ENCODE assay signal across 14 cellular contexts in the genomic region with DNA sequence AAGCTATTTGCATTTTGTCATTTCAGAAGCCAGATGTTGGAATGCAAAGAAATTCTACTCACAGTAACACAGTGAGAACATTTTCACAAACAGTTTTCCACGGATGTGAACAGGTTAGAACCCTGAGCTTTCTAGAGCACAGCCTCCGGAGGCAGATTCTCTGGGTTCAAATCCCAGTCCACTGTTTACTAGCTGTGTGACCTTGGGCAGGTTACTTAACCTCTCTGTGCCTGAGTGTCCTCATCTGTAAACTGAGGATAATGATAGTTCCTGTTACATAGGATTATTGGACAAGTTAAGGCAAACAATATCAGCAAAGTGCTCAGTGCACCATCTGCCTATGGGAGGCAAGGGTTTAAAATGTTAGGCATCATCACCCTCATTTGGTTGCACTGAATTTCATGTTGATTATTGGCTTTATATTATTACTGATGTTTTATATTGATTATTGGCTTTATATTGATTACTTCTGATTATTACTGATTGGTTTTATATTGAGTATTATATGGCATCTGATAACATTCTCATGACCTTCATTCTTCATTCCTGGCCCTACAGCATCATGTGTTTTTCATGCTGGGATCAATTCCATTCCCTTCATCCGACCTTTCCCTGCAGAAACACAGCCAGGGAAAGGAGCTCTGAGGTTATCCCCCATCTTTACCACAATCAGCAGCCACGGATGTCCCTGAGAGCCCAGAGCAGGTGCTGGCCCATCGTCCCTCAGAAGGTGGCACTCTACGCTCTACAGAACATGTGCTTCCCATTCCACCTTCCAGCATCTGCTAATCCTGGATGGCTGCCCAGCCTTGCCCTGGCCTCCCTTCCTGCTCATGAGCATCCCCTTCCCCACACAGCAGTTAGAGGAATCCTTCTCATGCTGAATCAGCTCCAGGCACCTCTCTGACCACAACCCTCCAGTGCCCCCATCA.
DNase-seq lines count a peak whose midpoint lies in the region; ATAC-seq and TF ChIP-seq lines count a peak whose summit lies in the region.
"Had no signal": no experiment of that assay in that cellular context is flagged by ENCODE, and none has a peak within 500 bp of the region (broad histone marks: within the 10 kb centered on the region; RNA-seq: fewer than 3 reads in every experiment).

No MANE protein-coding gene starts in this region.

- intact Hi-C loops in Panc1 (cut with micrococcal nuclease; ENCODE audit: unreplicated experiment): no loop called here

- no peaks in the 10 kb centered on the region; the same call in 1 of the 2 replicates for H3K27me3 ChIP-seq in Panc1 (ENCODE audit: control insufficient read depth, insufficient read depth, low read length)
- H3K27me3 ChIP-seq: ovary had no signal

- H3K27ac Mint-ChIP-seq in nephron progenitor cell: peak overlapping the region; percentile 52

- peaks cover 21% of the 10 kb centered on the region for H3K27me3 Mint-ChIP-seq in nephron progenitor cell (ENCODE audit: low read depth, poor library complexity)

- peaks cover 46% of the 10 kb centered on the region for H3K4me1 Mint-ChIP-seq in nephron progenitor cell

- DNase-seq in Daoy (ENCODE audit: low read depth) (peak; percentile 8), NCI-H1694 (lab: John Stamatoyannopoulos, UW) (peak; percentile 89), Panc1 (ENCODE audit: low read depth, low spot score) (no peak), nephron progenitor cell (no peak), NOMO-1 treated with dmso at 0.1 percent for 144 hours (lab: John Stamatoyannopoulos, UW; ENCODE audit: unreplicated experiment) (no peak)
- DNase-seq: activated naive CD4-positive, alpha-beta T cell treated with anti-CD3 and anti-CD28 coated beads, Interleukin-2, amount 50 U/mL, for 16 hours; islet precursor cell; ovary; stimulated activated CD4-positive, alpha-beta T cell treated with anti-CD3 and anti-CD28 coated beads, Interleukin-12 subunit alpha, Interleukin-12 subunit beta, amount 100 ng/mL, for 4 hours; substantia nigra had no signal

- peaks cover 20% of the 10 kb centered on the region for H3K9me3 Mint-ChIP-seq in nephron progenitor cell

- in situ Hi-C loops in Panc1 (cut with HindIII; ENCODE audit: low pct_unique_long_range_greater_than_20kb, low sequenced_read_pairs): no loop called here

- no TSS peak for BruUV-seq in Panc1 (replicated peaks; lab: Mats Ljungman, UMichigan)

- no peak overlapping the region for H3K27ac ChIP-seq in Panc1 (ENCODE audit: low read length)
- H3K27ac ChIP-seq: gastroesophageal sphincter, ovary had no signal

- no peak overlapping the region for H3K4me3 ChIP-seq in Panc1 (ENCODE audit: low read depth in 2 of 2, low read length in 2 of 2)
- H3K4me3 ChIP-seq: gastroesophageal sphincter, ovary had no signal

- no peak for TF ChIP-seq CTCF in Panc1 (IDR thresholded peaks at IDR 0.05)
- TF ChIP-seq CTCF in nephron progenitor cell (IDR thresholded peaks at IDR 0.05): no peak

- no peaks in the 10 kb centered on the region for H3K36me3 Mint-ChIP-seq in nephron progenitor cell (ENCODE audit: low read depth)

- ATAC-seq in Panc1 (peak; percentile 51; the same call in 1 of the 2 replicates), HG02759 (IDR thresholded peaks at IDR 0.05; ENCODE audit: unreplicated experiment) (no peak), GM21367 (IDR thresholded peaks at IDR 0.05; ENCODE audit: unreplicated experiment) (no peak)
- ATAC-seq: activated CD4-positive, CD25-positive, alpha-beta regulatory T cell treated with anti-CD3 and anti-CD28 coated beads, Interleukin-2, amount 50 U/mL, for 24 hours; gastroesophageal sphincter had no signal

- no peaks in the 10 kb centered on the region for H3K4me1 ChIP-seq in Panc1 (ENCODE audit: control insufficient read depth, insufficient read depth, low read length)

- no peak overlapping the region for H3K4me3 Mint-ChIP-seq in nephron progenitor cell

- CTCF ChIA-PET in Panc1 (lab: Charles Lee): interaction anchor here (1.4 kb wide), 1 partner anchor 76 kb away, joined by 5 read pairs; no protein-coding TSS in a partner anchor

- H3K9me3 ChIP-seq in Panc1 (ENCODE audit: control insufficient read depth, insufficient read depth, low read depth, low read length): no peaks in the 10 kb centered on the region
- H3K9me3 ChIP-seq: gastroesophageal sphincter, ovary had no signal

- POLR2A ChIA-PET in Panc1 (lab: Charles Lee): no interaction called here

- no peaks in the 10 kb centered on the region for H3K36me3 ChIP-seq in Panc1 (ENCODE audit: control insufficient read depth, insufficient read depth, low read length)
- H3K36me3 ChIP-seq: gastroesophageal sphincter, ovary had no signal

Comparison
In these comparisons a context has a peak if more than half of its experiments do, and no peak if none do; other contexts are left out.
1. DNase-seq: peak in Daoy (single experiment) and NCI-H1694 (single experiment); none in Panc1 (single experiment), nephron progenitor cell (single experiment) and NOMO-1 treated with dmso at 0.1 percent for 144 hours (single experiment).